Comparison of ENCODE assay signal across 9 cellular contexts in genomic region chr14:104972301-104973211, GRCh38. TPM values are rescaled to one million over a fixed set of nuclear protein-coding genes. Genes with fewer than 3 reads are reported as not detected.
A peak's percentile ranks its signal among the peaks of the same experiment; 100 is the strongest.
DNase-seq lines count a peak whose midpoint lies in the region; ATAC-seq and TF ChIP-seq lines count a peak whose summit lies in the region.
"Had no signal": no experiment of that assay in that cellular context is flagged by ENCODE, and none has a peak within 500 bp of the region (broad histone marks: within the 10 kb centered on the region; RNA-seq: fewer than 3 reads in every experiment).

No MANE protein-coding gene starts in this region.

- DNase-seq in EL, result peak; percentile 48
- peak; percentile 87 to 91 for DNase-seq in PC-9
- DNase-seq in fibroblast of the aortic adventitia (ENCODE audit: low read depth), result peak; percentile 85
- DNase-seq in psoas muscle, result peak; percentile 71 to 77
- DNase-seq in DMS 273 treated with DMSO at 0.1 percent for 48 hours (lab: John Stamatoyannopoulos, UW), result no peak
- no peak for DNase-seq in WTC11 (ENCODE audit: low spot score)

- peak overlapping the region; percentile 72 for H3K4me2 ChIP-seq in PC-9

- no peaks in the 10 kb centered on the region for H4K20me1 ChIP-seq in PC-9 (ENCODE audit: insufficient read depth)

- no peak overlapping the region for H3K27ac Mint-ChIP-seq in WTC11

- no peak overlapping the region for H3K4me3 Mint-ChIP-seq in WTC11

- H3K9me3 Mint-ChIP-seq in WTC11, result no peaks in the 10 kb centered on the region

- no peaks in the 10 kb centered on the region for H3K79me2 ChIP-seq in PC-9 (ENCODE audit: low read depth)

- H3K27me3 ChIP-seq in PC-9 (ENCODE audit: insufficient read depth, low read depth) (no peaks in the 10 kb centered on the region), psoas muscle (ENCODE audit: insufficient read depth in 3 of 3, low read length in 2 of 3) (peaks cover 0 to 36% (median 2%) of the 10 kb centered on the region in 3 donors)

- H3K27me3 Mint-ChIP-seq in WTC11 (ENCODE audit: low read depth), result peaks cover 16% of the 10 kb centered on the region

- H3K9me2 ChIP-seq in PC-9 (ENCODE audit: insufficient read depth), result no peaks in the 10 kb centered on the region

- H3K4me1 ChIP-seq in PC-9 (replicated peaks; ENCODE audit: insufficient read depth) (peaks cover 86% of the 10 kb centered on the region), psoas muscle (peaks cover 32% of the 10 kb centered on the region)

- POLR2A ChIA-PET in PC-9 (lab: Charles Lee; ENCODE audit: unreplicated experiment) (interaction anchor here (0.5 to 1.2 kb wide), 7 partner anchors 13 to 181 kb away, joined by 4 to 16 read pairs (median 6); partner anchors contain the start of genes CEP170B and CLBA1), WTC11 (lab: Charles Lee) (no interaction called here)

- peak overlapping the region; percentile 97 for H3K27ac ChIP-seq in PC-9
- peak overlapping the region; percentile 68 for H3K27ac ChIP-seq in psoas muscle

- peak overlapping the region; percentile 41; the same call in 1 of the 2 replicates for H3K4me3 ChIP-seq in PC-9
- peak overlapping the region; percentile 14 for H3K4me3 ChIP-seq in fibroblast of the aortic adventitia (ENCODE audit: low read depth, low read length)
- H3K4me3 ChIP-seq in psoas muscle, result no peak overlapping the region

- H3K4me1 Mint-ChIP-seq in WTC11, result peaks cover 13% of the 10 kb centered on the region

- no peaks in the 10 kb centered on the region for H3K36me3 Mint-ChIP-seq in WTC11

- intact Hi-C loops in PC-9 (cut with micrococcal nuclease; ENCODE audit: unreplicated experiment) (loop anchor here (1.0 to 5.0 kb wide), 8 partner anchors 48 to 510 kb away; partner anchors contain the start of genes BRF1 and CDCA4), psoas muscle (cut with DNase I) (no loop called here)

- no peaks in the 10 kb centered on the region for H3K36me3 ChIP-seq in PC-9 (ENCODE audit: low read depth)
- H3K36me3 ChIP-seq in psoas muscle (ENCODE audit: insufficient read depth in 1 of 2, low read depth in 1 of 2), result no peaks in the 10 kb centered on the region

- H3F3A ChIP-seq in PC-9 (ENCODE audit: insufficient read depth, low read depth), result peaks cover 39% of the 10 kb centered on the region

- H2AFZ ChIP-seq in PC-9, result no peak overlapping the region

- BruUV-seq in PC-9 (replicated peaks; lab: Mats Ljungman, UMichigan), result no TSS peak

- 44 to 61% (median 48%) methylated on average over 28 to 30 of the region's 30 CpGs for WGBS in psoas muscle, 3 donors

- CTCF ChIA-PET in PC-9 (lab: Charles Lee), result interaction anchor here (0.5 to 0.6 kb wide), 2 partner anchors 74 to 392 kb away, joined by 3 to 6 read pairs; no protein-coding TSS in a partner anchor
- CTCF ChIA-PET in WTC11 (lab: Charles Lee), result interaction anchor here (0.9 to 5.0 kb wide), 9 partner anchors 12 to 204 kb away, joined by 3 to 56 read pairs (median 8); partner anchors contain the start of gene CLBA1

- ATAC-seq in psoas muscle, result peak; percentile 4 to 49 (median 30)
- no peak for ATAC-seq in HG03565 (IDR thresholded peaks at IDR 0.05; ENCODE audit: unreplicated experiment)
- no peak for ATAC-seq in WTC11
- ATAC-seq in HG03025 (IDR thresholded peaks at IDR 0.05; ENCODE audit: low FRiP score, unreplicated experiment), result no peak

- TF ChIP-seq CTCF in PC-9 (conservative IDR thresholded peaks at IDR 0.05) (peak; percentile 33; the same call in 1 of the 2 replicates), fibroblast of the aortic adventitia (IDR thresholded peaks at IDR 0.05; ENCODE audit: insufficient read depth, low read length) (peak; percentile 30), psoas muscle (IDR thresholded peaks at IDR 0.05) (no peak), WTC11 (IDR thresholded peaks at IDR 0.05) (no peak)

- H3K9me3 ChIP-seq in PC-9 (ENCODE audit: insufficient read depth, low read depth), result no peaks in the 10 kb centered on the region
- no peaks in the 10 kb centered on the region for H3K9me3 ChIP-seq in psoas muscle

TF ChIP-seq in WTC11, 78 proteins besides CTCF, POLR2A, EP300 and RAD21 (continues in another document):
- TF ChIP-seq ZNF281 (CRISPR knock-in tag; IDR thresholded peaks at IDR 0.05) (no peak), ZNF219 (CRISPR knock-in tag; IDR thresholded peaks at IDR 0.05; ENCODE audit: borderline replicate concordance) (no peak), GTF2I (CRISPR knock-in tag; conservative IDR thresholded peaks at IDR 0.05) (no peak), FOXJ3 (CRISPR knock-in tag; IDR thresholded peaks at IDR 0.05; ENCODE audit: borderline replicate concordance) (no peak), HMGA2 (CRISPR knock-in tag; IDR thresholded peaks at IDR 0.05) (no peak), HMGXB4 (CRISPR knock-in tag; IDR thresholded peaks at IDR 0.05) (no peak)
- TF ChIP-seq, protein P1, sequence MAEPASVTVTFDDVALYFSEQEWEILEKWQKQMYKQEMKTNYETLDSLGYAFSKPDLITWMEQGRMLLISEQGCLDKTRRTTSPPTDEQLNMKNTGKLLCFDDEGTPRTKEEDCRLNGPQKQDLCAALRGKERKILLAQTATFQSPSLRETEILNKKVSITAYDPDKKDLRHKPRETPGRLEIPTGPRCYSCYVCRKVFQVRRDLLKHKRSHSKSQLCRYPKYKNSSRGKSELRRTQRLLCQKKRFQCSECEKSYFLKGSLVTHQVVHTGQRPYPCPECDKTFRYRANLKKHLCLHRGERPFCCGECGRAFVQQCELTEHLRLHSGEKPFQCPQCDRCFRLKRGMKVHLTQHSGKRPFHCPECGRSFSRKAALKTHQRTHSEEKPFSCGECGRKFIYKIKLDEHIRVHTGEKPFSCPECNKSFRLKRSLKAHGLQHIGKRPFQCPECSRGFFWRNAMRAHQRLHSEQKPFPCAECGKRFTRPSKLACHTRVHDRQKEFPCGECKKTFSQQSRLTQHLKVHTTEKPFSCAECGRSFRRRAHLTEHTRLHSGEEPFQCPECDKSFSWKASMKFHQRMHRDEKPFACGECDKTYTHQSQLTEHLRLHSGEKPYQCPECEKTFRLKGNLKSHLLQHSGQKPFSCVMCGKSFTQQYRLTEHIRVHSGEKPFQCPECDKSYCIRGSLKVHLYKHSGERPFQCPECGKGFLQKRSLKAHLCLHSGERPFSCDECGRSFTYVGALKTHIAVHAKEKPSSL (CRISPR knock-in tag; conservative IDR thresholded peaks at IDR 0.05), result no peak

RNA-seq across cellular contexts. Expression of gene AHNAK2, which starts 5.6 kb away (rescaled TPM):
- total RNA-seq in PC-9 (2021) (30.8 and 38.9 TPM in 2 replicates), fibroblast of the aortic adventitia (ENCODE audit: low replicate concordance) (78.4 and 164 TPM in 2 replicates), psoas muscle (1 to 10 TPM; 1.3 to 4.7 (median 3.4) TPM), WTC11 (2021) (3.3 to 3.5 TPM (median 3.4 TPM) in 3 replicates)
- 1 to 10 TPM in 1 of 3 donors, under 1 TPM in 2; 0.69 to 2.0 (median 0.75) TPM for polyA plus RNA-seq in psoas muscle

RNA-seq across cellular contexts. Expression of gene CLBA1, which starts 13.0 kb away (rescaled TPM):
- total RNA-seq in PC-9 (2021) (12.5 and 12.6 TPM in 2 replicates), fibroblast of the aortic adventitia (ENCODE audit: low replicate concordance) (2.8 and 8.0 TPM in 2 replicates), psoas muscle (1 to 10 TPM; 1.3 to 2.2 (median 1.6) TPM), WTC11 (2021) (2.6 to 3.8 TPM (median 2.8 TPM) in 3 replicates)
- polyA plus RNA-seq in psoas muscle, result 1 to 10 TPM; 1.7 to 6.8 (median 6.1) TPM

RNA-seq across cellular contexts. Expression of gene PLD4, which starts 47.9 kb away (rescaled TPM):
- total RNA-seq in PC-9 (2021) (0.05 TPM in 1 of 2 replicates, not detected in the other), fibroblast of the aortic adventitia (ENCODE audit: low replicate concordance) (0.09 and 0.16 TPM in 2 replicates), psoas muscle (under 1 TPM in 2 of 4 donors, not detected in 2; 0.04 to 0.25 TPM), WTC11 (2021) (0.07 to 0.21 TPM (median 0.11 TPM) in 3 replicates)
- polyA plus RNA-seq in psoas muscle, result not detected
- total RNA-seq: activated CD8-positive, alpha-beta memory T cell treated with anti-CD3 and anti-CD28 coated beads for 36 hours had no signal

RNA-seq across cellular contexts. Expression of gene CDCA4, which starts 48.3 kb away (rescaled TPM):
- total RNA-seq in PC-9 (2021) (24.9 and 27.7 TPM in 2 replicates), fibroblast of the aortic adventitia (ENCODE audit: low replicate concordance) (4.0 and 41.1 TPM in 2 replicates), psoas muscle (1 to 10 TPM in 2 of 4 donors, under 1 TPM in 2; 0.79 to 1.8 (median 1.1) TPM), WTC11 (2021) (55.9 to 63.3 TPM (median 58.3 TPM) in 3 replicates)
- 1 to 10 TPM; 1.3 to 3.3 (median 2.1) TPM for polyA plus RNA-seq in psoas muscle

Comparison
In these comparisons a context has a peak if more than half of its experiments do, and no peak if none do; other contexts are left out.
1. DNase-seq: peak in EL (single experiment), PC-9 (2 of 2), fibroblast of the aortic adventitia (single experiment) and psoas muscle (2 of 2); none in DMS 273 treated with DMSO at 0.1 percent for 48 hours (single experiment) and WTC11 (single experiment).
2. CTCF ChIP-seq: peak in PC-9 (single experiment) and fibroblast of the aortic adventitia (single experiment); none in psoas muscle (single experiment) and WTC11 (single experiment).
3. ATAC-seq: peak in psoas muscle (4 of 4); none in HG03565 (single experiment), WTC11 (single experiment) and HG03025 (single experiment).